ENCODE assay signal across 20 cellular contexts in the genomic region with DNA sequence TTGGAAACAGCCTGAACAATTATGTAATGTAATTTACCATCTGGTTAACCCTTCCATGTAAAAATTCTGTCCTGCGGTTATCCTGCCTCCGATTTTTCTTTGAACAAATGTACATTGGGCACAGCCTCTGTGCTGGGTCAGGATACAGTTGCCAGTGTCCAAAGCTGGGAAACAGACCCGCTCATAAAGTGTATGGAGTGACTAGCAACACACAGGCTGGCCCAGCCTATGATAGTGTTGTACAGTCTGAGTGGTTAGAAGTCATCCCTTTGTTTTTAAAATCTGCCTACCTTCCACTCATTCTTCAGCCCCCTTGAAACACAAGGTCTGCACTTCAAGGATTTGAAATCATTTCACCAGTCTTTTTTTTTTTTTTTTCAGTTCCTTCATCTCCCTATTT.
"Had no signal": no experiment of that assay in that cellular context is flagged by ENCODE, and none has a peak within 500 bp of the region (broad histone marks: within the 10 kb centered on the region; RNA-seq: fewer than 3 reads in every experiment).

No MANE protein-coding gene starts in this region.

- H3K9me3 ChIP-seq: esophagus squamous epithelium, lower lobe of right lung, right atrium auricular region, suprapubic skin had no signal

- DNase-seq: activated CD4-positive, alpha-beta T cell treated with anti-CD3 and anti-CD28 coated beads for 1 hour; activated CD4-positive, alpha-beta T cell treated with anti-CD3 and anti-CD28 coated beads, Interleukin-2, amount 50 U/mL, for 4 hours; activated effector memory CD4-positive, alpha-beta T cell treated with anti-CD3 and anti-CD28 coated beads, Interleukin-2, amount 50 U/mL, for 16 hours; activated T-cell treated with anti-CD3 and anti-CD28 coated beads, Interleukin-2, amount 50 U/mL, for 72 hours; cerebellar nuclear complex; effector CD8-positive, alpha-beta T cell; esophagus squamous epithelium; left cardiac atrium; lower lobe of right lung; midbrain; stimulated activated naive CD8-positive, alpha-beta T cell treated with anti-CD3 and anti-CD28 coated beads, Interleukin-15, Interleukin-2, amounts not matched to agents 100 U/mL and 50 U/mL, for 24 hours had no signal

- H3K27ac Mint-ChIP-seq: activated naive CD4-positive, alpha-beta T cell treated with anti-CD3 and anti-CD28 coated beads, Interleukin-2, amount 50 U/mL, for 24 hours; activated T-cell treated with anti-CD3 and anti-CD28 coated beads, Interleukin-2, amount 50 U/mL, for 72 hours; dendritic cell treated with granulocyte-macrophage colony-stimulating factor and Interleukin-4, amounts not matched to agents 40 ng/mL and 50 ng/mL, for 4 days had no signal

- H3K27me3 ChIP-seq: esophagus squamous epithelium, right atrium auricular region, suprapubic skin had no signal

- H3K4me3 Mint-ChIP-seq: activated naive CD4-positive, alpha-beta T cell treated with anti-CD3 and anti-CD28 coated beads, Interleukin-2, amount 50 U/mL, for 24 hours; activated T-cell treated with anti-CD3 and anti-CD28 coated beads, Interleukin-2, amount 50 U/mL, for 72 hours; dendritic cell treated with granulocyte-macrophage colony-stimulating factor and Interleukin-4, amounts not matched to agents 40 ng/mL and 50 ng/mL, for 4 days; neural crest cell; T-helper 1 cell treated with Interleukin-12 subunit alpha and Interleukin-12 subunit beta and Interleukin-4 antibody, amounts not matched to agents 30 μg/mL and 1 μg/mL, for 36 hours; type B pancreatic cell had no signal

- H3K4me1 ChIP-seq: esophagus squamous epithelium, lower lobe of right lung, right atrium auricular region, suprapubic skin had no signal

- ATAC-seq: activated T-cell treated with anti-CD3 and anti-CD28 coated beads, Interleukin-2, amount 50 U/mL, for 72 hours; left cardiac atrium; lower lobe of right lung; stimulated activated naive CD8-positive, alpha-beta T cell treated with anti-CD3 and anti-CD28 coated beads, Interleukin-15, Interleukin-2, amounts not matched to agents 100 U/mL and 50 U/mL, for 24 hours had no signal

- H3K4me3 ChIP-seq: esophagus squamous epithelium, lower lobe of right lung, right atrium auricular region, skin epidermis, suprapubic skin had no signal

- H3K9me3 Mint-ChIP-seq: activated naive CD4-positive, alpha-beta T cell treated with anti-CD3 and anti-CD28 coated beads, Interleukin-2, amount 50 U/mL, for 24 hours; activated T-cell treated with anti-CD3 and anti-CD28 coated beads, Interleukin-2, amount 50 U/mL, for 72 hours; dendritic cell treated with granulocyte-macrophage colony-stimulating factor and Interleukin-4, amounts not matched to agents 40 ng/mL and 50 ng/mL, for 4 days; neural crest cell; T-helper 1 cell treated with Interleukin-12 subunit alpha and Interleukin-12 subunit beta and Interleukin-4 antibody, amounts not matched to agents 30 μg/mL and 1 μg/mL, for 36 hours; type B pancreatic cell had no signal

- H3K27me3 Mint-ChIP-seq: activated naive CD4-positive, alpha-beta T cell treated with anti-CD3 and anti-CD28 coated beads, Interleukin-2, amount 50 U/mL, for 24 hours; dendritic cell treated with granulocyte-macrophage colony-stimulating factor and Interleukin-4, amounts not matched to agents 40 ng/mL and 50 ng/mL, for 4 days; progenitor cell of endocrine pancreas; type B pancreatic cell had no signal
